ENCODE assay signal across 8 cellular contexts in genomic region chr11:128422576-128423370, GRCh38.
DNase-seq lines count a peak whose midpoint lies in the region.

No MANE protein-coding gene starts in this region.

- H3K36me3 Mint-ChIP-seq in stimulated activated naive CD8-positive, alpha-beta T cell treated with anti-CD3 and anti-CD28 coated beads, Interleukin-15, Interleukin-2, amounts not matched to agents 100 ng/mL and 50 ng/mL, for 24 hours (ENCODE audit: low read depth), result no peaks in the 10 kb centered on the region

- H3K27me3 Mint-ChIP-seq in stimulated activated naive CD8-positive, alpha-beta T cell treated with anti-CD3 and anti-CD28 coated beads, Interleukin-15, Interleukin-2, amounts not matched to agents 100 ng/mL and 50 ng/mL, for 24 hours, result no peaks in the 10 kb centered on the region

- no peaks in the 10 kb centered on the region for H3K9me3 Mint-ChIP-seq in stimulated activated naive CD8-positive, alpha-beta T cell treated with anti-CD3 and anti-CD28 coated beads, Interleukin-15, Interleukin-2, amounts not matched to agents 100 ng/mL and 50 ng/mL, for 24 hours

- DNase-seq in DMS79 (lab: John Stamatoyannopoulos, UW) (peak; percentile 81), NCI-H2107 treated with DMSO at 0.1 percent for 48 hours (lab: John Stamatoyannopoulos, UW; ENCODE audit: unreplicated experiment) (peak; percentile 62), activated T-cell treated with anti-CD3 and anti-CD28 coated beads for 4 hours (peak; percentile 89), mucosa of gallbladder (ENCODE audit: low spot score) (peak; percentile 17), amniotic stem cell (lab: John Stamatoyannopoulos, UW) (no peak), NCI-H2227 (lab: John Stamatoyannopoulos, UW; ENCODE audit: unreplicated experiment) (no peak), GM03348 (ENCODE audit: low spot score) (no peak)

- peaks cover 84% of the 10 kb centered on the region for H3K4me1 Mint-ChIP-seq in stimulated activated naive CD8-positive, alpha-beta T cell treated with anti-CD3 and anti-CD28 coated beads, Interleukin-15, Interleukin-2, amounts not matched to agents 100 ng/mL and 50 ng/mL, for 24 hours (ENCODE audit: low read depth)

- peak overlapping the region; percentile 94 for H3K27ac Mint-ChIP-seq in stimulated activated naive CD8-positive, alpha-beta T cell treated with anti-CD3 and anti-CD28 coated beads, Interleukin-15, Interleukin-2, amounts not matched to agents 100 ng/mL and 50 ng/mL, for 24 hours

- peak overlapping the region; percentile 75 for H3K4me3 Mint-ChIP-seq in stimulated activated naive CD8-positive, alpha-beta T cell treated with anti-CD3 and anti-CD28 coated beads, Interleukin-15, Interleukin-2, amounts not matched to agents 100 ng/mL and 50 ng/mL, for 24 hours

Comparison
In these comparisons a context has a peak if more than half of its experiments do, and no peak if none do; other contexts are left out.
1. DNase-seq: peak in DMS79 (single experiment), NCI-H2107 treated with DMSO at 0.1 percent for 48 hours (single experiment), activated T-cell treated with anti-CD3 and anti-CD28 coated beads for 4 hours (single experiment) and mucosa of gallbladder (single experiment); none in amniotic stem cell (single experiment), NCI-H2227 (single experiment) and GM03348 (single experiment).